ENCODE assay signal across 8 cellular contexts in the genomic region with DNA sequence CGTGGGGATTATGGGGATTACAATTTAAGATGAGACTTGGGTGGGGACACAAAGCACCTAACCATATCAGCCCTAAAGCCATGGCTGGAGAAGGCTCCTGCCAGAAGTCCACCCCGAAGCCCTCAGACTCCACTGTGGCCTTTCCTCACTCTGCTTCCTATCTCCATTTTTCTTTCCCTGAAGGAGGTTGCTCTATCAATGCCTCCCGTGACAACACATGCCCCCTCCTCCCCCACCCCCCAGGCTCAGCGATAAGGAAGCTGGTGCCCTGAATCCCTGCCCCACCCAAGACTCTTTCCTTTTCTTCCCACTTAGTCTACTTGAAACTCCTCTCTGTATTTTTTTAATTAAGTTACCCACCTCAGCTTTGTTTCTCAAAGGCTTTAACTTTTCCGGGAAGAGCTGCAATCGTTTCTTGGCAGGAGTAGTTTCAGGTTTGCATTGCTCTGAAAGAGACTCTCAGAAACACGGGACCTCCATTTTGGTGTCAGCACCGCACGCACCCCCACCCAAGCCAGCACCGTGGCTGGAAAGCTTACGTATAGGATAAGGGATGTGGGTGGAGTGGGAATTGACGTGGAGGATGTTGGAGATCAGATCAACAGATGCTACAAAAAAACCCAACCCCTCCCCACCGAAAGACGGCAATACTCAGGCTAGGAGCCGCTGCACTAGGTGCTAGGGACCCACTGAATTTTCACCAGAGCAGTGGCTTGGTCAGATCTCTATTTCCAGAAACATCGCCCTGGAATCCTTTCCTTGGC. TPM values are rescaled to one million over a fixed set of nuclear protein-coding genes. Genes with fewer than 3 reads are reported as not detected.
DNase-seq lines count a peak whose midpoint lies in the region; ATAC-seq and TF ChIP-seq lines count a peak whose summit lies in the region.

No MANE protein-coding gene starts in this region.

- H3K4me3 ChIP-seq in OCI-LY3 (ENCODE audit: low read length) (peak overlapping the region; percentile 81), cardiac fibroblast (replicated peaks in 1 of 2; ENCODE audit: low read depth in 2 of 2, low read length in 2 of 2) (peak overlapping the region; percentile 82 to 89), left lung (peak overlapping the region; percentile 82 to 90), subcutaneous abdominal adipose tissue (ENCODE audit: low read depth in 1 of 5, low read length in 5 of 5) (peak overlapping the region; percentile 74 to 98 (median 84))

- 0 out of 2 replicates have a peak overlapping the region, but pooled peaks have one; percentile 30 for H2AFZ ChIP-seq in OCI-LY3 (ENCODE audit: low read depth, low read length)

- H3K36me3 ChIP-seq in OCI-LY3 (replicated peaks; ENCODE audit: low read depth, low read length): no peaks in the 10 kb centered on the region
- peaks cover 0 to 14% of the 10 kb centered on the region in 2 donors for H3K36me3 ChIP-seq in left lung
- H3K36me3 ChIP-seq in subcutaneous abdominal adipose tissue (ENCODE audit: control insufficient read depth in 5 of 5, insufficient read depth in 5 of 5, low read length in 5 of 5): peaks cover 0 to 7% (median 5%) of the 10 kb centered on the region in 5 donors

- peak overlapping the region; percentile 67 for H3K4me2 ChIP-seq in OCI-LY3 (ENCODE audit: low read length)

- no peaks in the 10 kb centered on the region for H3K79me2 ChIP-seq in OCI-LY3 (ENCODE audit: low read length)

- no peak for ATAC-seq in left lung
- ATAC-seq in GM18868 (IDR thresholded peaks at IDR 0.05; ENCODE audit: unreplicated experiment): no peak

- no peaks in the 10 kb centered on the region for H4K20me1 ChIP-seq in OCI-LY3 (ENCODE audit: insufficient read depth, low read length)

- peak; percentile 56 for DNase-seq in stimulated activated CD4-positive, alpha-beta T cell treated with anti-CD3 and anti-CD28 coated beads, Interleukin-15, amount 100 ng/mL, for 24 hours
- no peak for DNase-seq in stimulated activated CD4-positive, alpha-beta T cell treated with anti-CD3 and anti-CD28 coated beads, Interleukin-2, amount 100 ng/mL, for 48 hours
- peak; percentile 57 to 61 for DNase-seq in cardiac fibroblast (ENCODE audit: low read depth in 2 of 2)
- no peak for DNase-seq in left lung
- DNase-seq in HuH-7.5 (ENCODE audit: low spot score): no peak

- H3K4me1 ChIP-seq in OCI-LY3 (ENCODE audit: low read length): no peaks in the 10 kb centered on the region
- peaks cover 0 to 19% of the 10 kb centered on the region in 2 donors for H3K4me1 ChIP-seq in left lung
- H3K4me1 ChIP-seq in subcutaneous abdominal adipose tissue (ENCODE audit: control insufficient read depth in 5 of 5, insufficient read depth in 5 of 5, low read length in 5 of 5): peaks cover 2 to 31% (median 29%) of the 10 kb centered on the region in 5 donors

- H3K9ac ChIP-seq in OCI-LY3 (ENCODE audit: low read length) (peak overlapping the region; percentile 48), subcutaneous abdominal adipose tissue (ENCODE audit: low read length in 5 of 5) (peak overlapping the region; percentile 65 to 86 (median 79))

- H3K27ac ChIP-seq in OCI-LY3 (ENCODE audit: low read length): no peak overlapping the region
- peak overlapping the region; percentile 80 to 84 for H3K27ac ChIP-seq in left lung
- H3K27ac ChIP-seq in subcutaneous abdominal adipose tissue (ENCODE audit: low read depth, low read length): peak overlapping the region; percentile 78

- H3K9me3 ChIP-seq in OCI-LY3 (ENCODE audit: insufficient read depth, low read length) (no peaks in the 10 kb centered on the region), left lung (no peaks in the 10 kb centered on the region), subcutaneous abdominal adipose tissue (ENCODE audit: control insufficient read depth in 5 of 5, low read length in 5 of 5) (no peaks in the 10 kb centered on the region)

- TF ChIP-seq CTCF in OCI-LY3 (IDR thresholded peaks at IDR 0.05; ENCODE audit: low read depth, low read length): no peak
- no peak for TF ChIP-seq CTCF in cardiac fibroblast (IDR thresholded peaks at IDR 0.05; ENCODE audit: low read depth, low read length)
- TF ChIP-seq CTCF in left lung (IDR thresholded peaks at IDR 0.05): no peak

- peaks cover 3% of the 10 kb centered on the region; the same call in 1 of the 2 replicates for H3K27me3 ChIP-seq in OCI-LY3 (ENCODE audit: low read depth, low read length)
- peaks cover 15 to 28% of the 10 kb centered on the region in 2 donors for H3K27me3 ChIP-seq in left lung
- peaks cover 8 to 19% (median 15%) of the 10 kb centered on the region in 5 donors for H3K27me3 ChIP-seq in subcutaneous abdominal adipose tissue (ENCODE audit: control insufficient read depth in 5 of 5, insufficient read depth in 4 of 5, low read length in 5 of 5)

- intact Hi-C loops in left lung (cut with DNase I): no loop called here

RNA-seq across cellular contexts. Expression of a gene that starts 15.2 kb away (rescaled TPM):
- 10 to 100 TPM; 10.6 to 35.7 TPM for total RNA-seq in left lung

RNA-seq across cellular contexts. Expression of a gene that starts 55.9 kb away (rescaled TPM):
- total RNA-seq in left lung: 10 to 100 TPM; 20.8 TPM

Comparison
In these comparisons a context has a peak if more than half of its experiments do, and no peak if none do; other contexts are left out.
1. DNase-seq: peak in stimulated activated CD4-positive, alpha-beta T cell treated with anti-CD3 and anti-CD28 coated beads, Interleukin-15, amount 100 ng/mL, for 24 hours (single experiment) and cardiac fibroblast (2 of 2); none in stimulated activated CD4-positive, alpha-beta T cell treated with anti-CD3 and anti-CD28 coated beads, Interleukin-2, amount 100 ng/mL, for 48 hours (0 of 2), left lung (0 of 2) and HuH-7.5 (single experiment).
2. Peak in every context shown above with its lines, with median percentiles within 50 percentile points of each other: H3K4me3 ChIP-seq.